Comparison of ENCODE assay signal across 24 cellular contexts in the genomic region with DNA sequence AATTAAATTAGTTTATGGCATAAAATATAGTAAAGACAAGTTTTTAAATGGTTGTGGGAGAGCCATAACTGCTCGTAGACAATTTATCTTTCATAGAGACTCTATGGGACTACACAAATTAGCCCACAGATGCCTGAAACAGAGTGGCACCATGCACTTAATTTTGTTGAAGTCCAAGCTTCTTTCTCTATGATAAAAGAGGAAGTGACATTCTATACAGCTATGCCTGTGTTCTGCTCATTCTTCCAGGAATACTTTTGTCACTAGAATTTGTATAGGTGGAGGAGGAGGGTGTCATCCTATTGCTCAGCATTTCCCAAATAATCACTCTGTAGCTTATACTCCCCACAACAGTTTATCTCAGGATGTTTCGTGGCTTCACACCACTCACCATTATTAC.
"Had no signal": no experiment of that assay in that cellular context is flagged by ENCODE, and none has a peak within 500 bp of the region (broad histone marks: within the 10 kb centered on the region; RNA-seq: fewer than 3 reads in every experiment).

No MANE protein-coding gene starts in this region.

- H3K4me3 Mint-ChIP-seq: activated B cell treated with CpG ODN at 0.5 μM for 24 hours; activated CD4-positive, alpha-beta T cell treated with anti-CD3 and anti-CD28 coated beads for 36 hours; activated naive CD4-positive, alpha-beta T cell treated with anti-CD3 and anti-CD28 coated beads, Interleukin-2, amount 50 U/mL, for 24 hours; memory B cell; natural killer cell treated with Interleukin-12 subunit alpha and Interleukin-12 subunit beta and Interleukin-15 and Interleukin-18, amount 100 ng/mL, for 72 hours; T-cell; T-helper 2 cell treated with Interferon-gamma antibody and Interleukin-4, amounts not matched to agents 5 μg/mL and 100 μg/mL, for 36 hours; type B pancreatic cell had no signal

- H3K36me3 ChIP-seq: esophagus muscularis mucosa, gastrocnemius medialis, sigmoid colon had no signal

- H3K4me2 ChIP-seq: smooth muscle cell had no signal

- H3K9me3 Mint-ChIP-seq: activated B cell treated with CpG ODN at 0.5 μM for 24 hours; activated naive CD4-positive, alpha-beta T cell treated with anti-CD3 and anti-CD28 coated beads, Interleukin-2, amount 50 U/mL, for 24 hours; memory B cell; natural killer cell treated with Interleukin-12 subunit alpha and Interleukin-12 subunit beta and Interleukin-15 and Interleukin-18, amount 100 ng/mL, for 72 hours; T-cell; T-helper 2 cell treated with Interferon-gamma antibody and Interleukin-4, amounts not matched to agents 5 μg/mL and 100 μg/mL, for 36 hours; type B pancreatic cell had no signal

- H3K36me3 Mint-ChIP-seq: activated naive CD4-positive, alpha-beta T cell treated with anti-CD3 and anti-CD28 coated beads, Interleukin-2, amount 50 U/mL, for 24 hours; memory B cell; natural killer cell treated with Interleukin-12 subunit alpha and Interleukin-12 subunit beta and Interleukin-15 and Interleukin-18, amount 100 ng/mL, for 72 hours; T-cell; type B pancreatic cell had no signal

- H3K4me1 ChIP-seq: esophagus muscularis mucosa, gastrocnemius medialis, sigmoid colon, testis had no signal

- H3K4me3 ChIP-seq: coronary artery, esophagus muscularis mucosa, gastrocnemius medialis, sigmoid colon, smooth muscle cell, testis had no signal

- H3K27ac ChIP-seq: coronary artery, esophagus muscularis mucosa, gastrocnemius medialis, sigmoid colon, testis had no signal

- H3K9me3 ChIP-seq: esophagus muscularis mucosa, gastrocnemius medialis, sigmoid colon, testis had no signal

- H3K4me1 Mint-ChIP-seq: activated B cell treated with CpG ODN at 0.5 μM for 24 hours; activated CD4-positive, alpha-beta T cell treated with anti-CD3 and anti-CD28 coated beads for 36 hours; activated naive CD4-positive, alpha-beta T cell treated with anti-CD3 and anti-CD28 coated beads, Interleukin-2, amount 50 U/mL, for 24 hours; memory B cell; T-cell had no signal

- H3K27ac Mint-ChIP-seq: activated B cell treated with CpG ODN at 0.5 μM for 24 hours; activated CD4-positive, alpha-beta T cell treated with anti-CD3 and anti-CD28 coated beads for 36 hours; activated naive CD4-positive, alpha-beta T cell treated with anti-CD3 and anti-CD28 coated beads, Interleukin-2, amount 50 U/mL, for 24 hours; memory B cell; natural killer cell treated with Interleukin-12 subunit alpha and Interleukin-12 subunit beta and Interleukin-15 and Interleukin-18, amount 100 ng/mL, for 72 hours; T-cell; T-helper 2 cell treated with Interferon-gamma antibody and Interleukin-4, amounts not matched to agents 5 μg/mL and 100 μg/mL, for 36 hours; type B pancreatic cell had no signal

- H3K27me3 Mint-ChIP-seq: activated naive CD4-positive, alpha-beta T cell treated with anti-CD3 and anti-CD28 coated beads, Interleukin-2, amount 50 U/mL, for 24 hours; type B pancreatic cell had no signal

- ATAC-seq: activated CD4-positive, alpha-beta T cell treated with anti-CD3 and anti-CD28 coated beads for 36 hours; gastrocnemius medialis; left colon; T-cell had no signal

- DNase-seq: activated B cell treated with CpG ODN at 0.5 μM for 24 hours; activated CD4-positive, alpha-beta T cell treated with anti-CD3 and anti-CD28 coated beads for 36 hours; activated CD4-positive, alpha-beta T cell treated with anti-CD3 and anti-CD28 coated beads, Interleukin-2, amount 50 U/mL, for 4 hours; activated gamma-delta T cell; activated T-cell treated with anti-CD3 and anti-CD28 coated beads for 4 hours; cerebellar nuclear complex; gastrocnemius medialis; left colon; retina; sigmoid colon; stimulated activated CD4-positive, alpha-beta T cell treated with anti-CD3 and anti-CD28 coated beads, Interleukin-15, amount 100 ng/mL, for 24 hours; stimulated activated CD4-positive, alpha-beta T cell treated with anti-CD3 and anti-CD28 coated beads, Interleukin-2, amount 100 ng/mL, for 48 hours; stimulated activated CD8-positive, alpha-beta memory T cell treated with anti-CD3 and anti-CD28 coated beads, Interleukin-4, amount 100 ng/mL, for 48 hours; stimulated activated naive CD4-positive, alpha-beta T cell; T-cell; testis had no signal

- H3K27me3 ChIP-seq: esophagus muscularis mucosa, gastrocnemius medialis, sigmoid colon, testis had no signal
